In the genomic region with DNA sequence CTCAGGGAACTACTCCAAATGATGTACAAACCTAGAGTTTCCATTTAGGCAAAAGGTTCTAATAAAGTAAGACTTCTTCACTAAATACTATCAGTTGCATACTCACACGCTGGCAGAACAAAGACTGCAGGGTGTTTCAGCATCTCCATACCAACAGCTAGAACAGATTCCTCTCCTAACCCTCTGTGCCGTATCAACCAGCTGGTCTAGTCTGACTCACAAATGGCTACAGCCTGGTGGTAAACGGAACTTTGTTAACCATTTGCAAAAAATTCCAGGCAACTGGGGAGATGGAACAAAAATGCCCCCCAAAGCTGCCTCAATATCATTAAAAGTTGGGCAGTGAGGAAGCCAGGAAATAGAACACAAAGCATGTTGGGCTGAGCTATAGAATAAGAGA, we compare ENCODE assay signal across 18 cellular contexts.
"Had no signal": no experiment of that assay in that cellular context is flagged by ENCODE, and none has a peak within 500 bp of the region (broad histone marks: within the 10 kb centered on the region; RNA-seq: fewer than 3 reads in every experiment).

No MANE protein-coding gene starts in this region.

- ATAC-seq: activated CD8-positive, alpha-beta T cell treated with anti-CD3 and anti-CD28 coated beads for 36 hours; activated naive CD8-positive, alpha-beta T cell treated with anti-CD3 and anti-CD28 coated beads, Interleukin-2, amount 50 U/mL, for 24 hours; esophagus mucosa; gastrocnemius medialis; heart left ventricle; left lung; naive thymus-derived CD4-positive, alpha-beta T cell; sciatic nerve; stimulated activated memory B cell treated with anti-CD40 and anti-IgM and Interleukin-4, amounts not matched to agents 10 μg/mL and 1 μg/mL and 100 μg/mL, for 72 hours had no signal

- DNase-seq: activated CD4-positive, alpha-beta T cell treated with anti-CD3 and anti-CD28 coated beads, Interleukin-2, amount 10 ng/mL, durations not matched to agents 7 days and 5 days; activated CD4-positive, CD25-positive, alpha-beta regulatory T cell treated with anti-CD3 and anti-CD28 coated beads, Interleukin-2, amount 50 U/mL, for 72 hours; activated CD8-positive, alpha-beta T cell treated with anti-CD3 and anti-CD28 coated beads for 36 hours; activated gamma-delta T cell; activated naive CD4-positive, alpha-beta T cell treated with anti-CD3 and anti-CD28 coated beads, Interleukin-2, amount 50 U/mL, for 16 hours; activated naive CD8-positive, alpha-beta T cell treated with anti-CD3 and anti-CD28 coated beads, Interleukin-2, amount 50 U/mL, for 24 hours; effector memory CD4-positive, alpha-beta T cell; gastrocnemius medialis; heart left ventricle; islet precursor cell; left lung; naive thymus-derived CD4-positive, alpha-beta T cell; stimulated activated CD4-positive, alpha-beta T cell treated with anti-CD3 and anti-CD28 coated beads, Interleukin-15, amount 100 ng/mL, for 24 hours; stomach; T-helper 2 cell had no signal
